In the genomic region with DNA sequence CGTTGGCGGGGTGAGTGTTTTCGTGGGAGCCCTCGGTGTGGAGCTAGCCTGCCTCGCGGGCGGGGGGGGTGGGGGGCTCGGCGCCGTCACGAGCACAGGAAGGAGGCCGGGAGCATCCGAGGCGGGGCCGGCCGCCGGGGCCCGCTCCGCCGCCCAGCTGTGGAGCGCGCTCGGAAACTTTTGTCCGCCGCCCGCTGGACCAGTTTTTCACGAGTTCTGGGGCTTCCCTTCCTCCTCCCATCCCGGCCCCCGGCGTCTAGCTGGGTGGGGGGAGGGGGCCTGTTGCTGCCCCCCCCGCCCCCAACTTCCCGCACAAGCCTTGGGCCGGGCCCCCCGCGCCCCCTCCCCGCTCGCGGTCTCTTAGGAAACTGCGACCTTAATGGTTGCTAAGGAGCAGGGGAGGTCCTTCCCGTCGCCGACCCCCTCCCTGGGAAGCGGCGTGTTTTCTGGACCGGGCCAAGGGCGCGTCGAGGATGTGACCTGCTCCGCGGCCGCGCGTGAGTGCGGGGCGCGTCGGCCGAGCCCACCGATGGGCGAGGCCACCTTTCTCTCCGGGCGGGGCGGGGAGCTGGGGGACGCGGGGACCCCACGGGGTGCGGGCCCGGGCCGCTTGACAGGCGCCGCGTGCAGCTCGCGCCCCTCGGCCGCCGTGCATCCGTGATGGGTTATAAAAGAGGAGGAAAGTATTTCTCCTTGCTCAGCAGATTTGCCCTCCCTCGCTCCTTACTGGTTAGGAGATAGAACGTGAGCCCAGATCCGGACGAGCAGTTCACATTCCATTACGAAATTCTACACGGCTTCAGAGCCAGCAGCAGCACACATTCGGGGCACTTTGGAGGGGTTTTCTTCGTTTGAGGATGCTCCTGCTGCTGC, we compare ENCODE assay signal across 8 cellular contexts. TPM values are rescaled to one million over a fixed set of nuclear protein-coding genes. Genes with fewer than 3 reads are reported as not detected.
DNase-seq lines count a peak whose midpoint lies in the region; ATAC-seq and TF ChIP-seq lines count a peak whose summit lies in the region.

No MANE protein-coding gene starts in this region.

- no peaks in the 10 kb centered on the region for H3K9me3 ChIP-seq in ES-I3 (ENCODE audit: control insufficient read depth, insufficient read depth, low read length)
- H3K9me3 ChIP-seq in mammary epithelial cell (replicated peaks; ENCODE audit: insufficient read depth, low read length): no peaks in the 10 kb centered on the region

- WGBS in mammary epithelial cell (ENCODE audit: low coverage, missing lambda C conversion rate): 4% methylated on average over 9 of the region's 86 CpGs

- no peaks in the 10 kb centered on the region for H4K20me1 ChIP-seq in mammary epithelial cell (ENCODE audit: insufficient read depth, low read length)

- H3K4me3 ChIP-seq in mammary epithelial cell (replicated peaks in 1 of 3; ENCODE audit: insufficient read depth in 1 of 3, low read depth in 2 of 3, low read length in 3 of 3): peak overlapping the region; percentile 89 to 98 (median 96)

- H3K9ac ChIP-seq in ES-I3 (ENCODE audit: low read depth, low read length): peak overlapping the region; percentile 97; the same call in 1 of the 2 replicates
- peak overlapping the region; percentile 78 for H3K9ac ChIP-seq in mammary epithelial cell (ENCODE audit: insufficient read depth, low read length)

- peaks cover 23% of the 10 kb centered on the region; the same call in 1 of the 2 replicates for H3K4me1 ChIP-seq in ES-I3 (ENCODE audit: insufficient read depth, low read length)
- peaks cover 31% of the 10 kb centered on the region for H3K4me1 ChIP-seq in mammary epithelial cell (ENCODE audit: insufficient read depth, low read length)

- H3K79me2 ChIP-seq in mammary epithelial cell (ENCODE audit: insufficient read depth, low read length): peaks cover 67% of the 10 kb centered on the region

- peak overlapping the region; percentile 98 for H2AFZ ChIP-seq in mammary epithelial cell (ENCODE audit: low read depth, low read length)

- dilution Hi-C loops in mammary epithelial cell (cut with HindIII; ENCODE audit: low sequenced_read_pairs): no loop called here

- intact Hi-C loops in mammary epithelial cell (cut with micrococcal nuclease): loop anchor here (2.0 to 10.0 kb wide), 7 partner anchors 38 to 384 kb away; no protein-coding TSS in a partner anchor

- H3K36me3 ChIP-seq in ES-I3 (ENCODE audit: insufficient read depth, low read length): no peaks in the 10 kb centered on the region
- no peaks in the 10 kb centered on the region for H3K36me3 ChIP-seq in mammary epithelial cell (ENCODE audit: insufficient read depth, low read length)

- ATAC-seq in GM18498 (IDR thresholded peaks at IDR 0.05; ENCODE audit: unreplicated experiment): no peak

- peak overlapping the region; percentile 87 to 93 (median 91) for H3K4me3 Mint-ChIP-seq in immature natural killer cell

- CTCF ChIA-PET in mammary epithelial cell (lab: Charles Lee; ENCODE audit: low non-redundant PET): interaction anchor here (0.8 kb wide), 1 partner anchor 99 kb away, joined by 6 read pairs; no protein-coding TSS in a partner anchor

- peak overlapping the region; percentile 87 for H3K4me2 ChIP-seq in mammary epithelial cell (ENCODE audit: insufficient read depth, low read depth, low read length)

- no peaks in the 10 kb centered on the region for H3K36me3 Mint-ChIP-seq in immature natural killer cell

- H3K27me3 ChIP-seq in mammary epithelial cell (ENCODE audit: insufficient read depth, low read length): no peaks in the 10 kb centered on the region

- no peak for TF ChIP-seq CTCF in mammary epithelial cell (conservative IDR thresholded peaks at IDR 0.05 in 1 of 2, IDR thresholded peaks at IDR 0.05 in 1 of 2; ENCODE audit: extremely low read depth in 1 of 2, insufficient read depth in 1 of 2, low read depth in 1 of 2, low read length in 2 of 2)

- peaks cover 2 to 10% (median 2%) of the 10 kb centered on the region in 3 donors for H3K27me3 Mint-ChIP-seq in immature natural killer cell (ENCODE audit: low read depth in 3 of 3)

- peaks cover 37 to 54% of the 10 kb centered on the region in 2 donors for H3K4me1 Mint-ChIP-seq in immature natural killer cell

- in situ Hi-C loops in KBM-7 (cut with MboI; ENCODE audit: low pct_unique_long_range_greater_than_20kb, low sequenced_read_pairs): no loop called here
- in situ Hi-C loops in mammary epithelial cell (cut with MboI; ENCODE audit: low sequenced_read_pairs in 2 of 2): no loop called here

- H3K9me3 Mint-ChIP-seq in immature natural killer cell: no peaks in the 10 kb centered on the region

- BruUV-seq in mammary epithelial cell (replicated peaks; lab: Mats Ljungman, UMichigan): no TSS peak

- H3K27ac ChIP-seq in mammary epithelial cell (ENCODE audit: insufficient read depth, low read depth, low read length): peak overlapping the region; percentile 78

- H3K27ac Mint-ChIP-seq in immature natural killer cell: peak overlapping the region; percentile 74 to 93 (median 85)

- DNase-seq in KBM-7: peak; percentile 58
- peak; percentile 17 for DNase-seq in T-helper 22 cell (ENCODE audit: low read depth)
- peak; percentile 58 for DNase-seq in mammary epithelial cell
- peak; percentile 25 to 35 (median 26) for DNase-seq in immature natural killer cell
- DNase-seq in stimulated activated CD4-positive, alpha-beta T cell treated with anti-CD3 and anti-CD28 coated beads, Interleukin-12 subunit alpha, Interleukin-12 subunit beta, amount 100 ng/mL, for 24 hours (ENCODE audit: low read depth in 2 of 2): peak; percentile 14 to 23
- DNase-seq in SHP77 treated with DMSO at 0.1 percent for 48 hours (lab: John Stamatoyannopoulos, UW): no peak

RNA-seq across cellular contexts. Expression of a gene that starts 1.4 kb away (rescaled TPM):
- total RNA-seq in mammary epithelial cell: 10 to 100 TPM; 25.3 to 39.3 TPM
- polyA plus RNA-seq in mammary epithelial cell (3.7 TPM), immature natural killer cell (1 to 10 TPM in 2 of 3 donors, under 1 TPM in 1; 0.17 to 4.5 (median 3.3) TPM)
- 77.1 TPM for polyA minus RNA-seq in mammary epithelial cell
